ENCODE assay signal across 13 cellular contexts in the genomic region with DNA sequence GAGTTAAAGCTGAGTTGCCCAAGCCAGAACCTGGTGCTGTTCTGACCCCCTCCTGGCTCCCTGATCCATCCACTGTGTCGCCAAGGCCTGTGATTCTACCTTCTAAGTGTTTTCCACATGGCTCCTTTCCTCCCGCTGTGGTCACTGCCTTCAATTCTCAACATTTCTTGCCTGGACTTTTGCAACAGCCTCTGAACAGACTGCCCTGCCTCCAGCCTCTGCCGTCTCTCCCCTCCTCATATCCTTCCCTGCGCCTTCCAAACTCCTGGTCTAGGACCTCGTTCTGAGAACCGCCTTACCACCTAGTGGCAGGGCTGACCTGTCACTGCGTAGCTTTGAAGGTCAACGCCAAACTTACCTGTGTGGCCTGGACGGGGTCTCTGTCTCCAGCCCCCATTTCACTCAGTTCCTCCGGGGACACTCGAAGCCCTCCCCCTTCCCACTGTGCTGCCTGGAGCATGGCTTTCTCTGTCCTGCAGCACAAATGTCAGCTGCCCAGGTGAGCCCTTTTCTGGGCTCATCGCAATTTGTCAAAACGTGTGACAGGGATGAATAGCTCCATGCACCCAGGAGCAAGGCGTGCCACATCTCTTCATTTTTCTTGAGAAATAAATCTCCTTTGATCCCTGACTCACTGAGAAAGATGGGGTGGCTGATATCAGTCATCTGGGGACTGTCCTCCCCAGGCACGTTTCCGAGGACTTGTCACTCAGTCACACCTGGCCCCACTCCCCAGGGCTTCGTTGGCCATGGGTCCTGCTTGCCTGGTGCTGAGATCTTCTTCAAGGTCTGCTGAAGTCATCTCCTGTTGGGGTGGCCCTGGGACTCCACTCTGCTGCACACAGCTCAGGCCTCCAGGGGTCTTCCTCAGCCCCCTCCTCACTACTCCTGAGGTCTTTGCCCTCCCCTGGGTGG. TPM values are rescaled to one million over a fixed set of nuclear protein-coding genes. Genes with fewer than 3 reads are reported as not detected.
DNase-seq lines count a peak whose midpoint lies in the region; ATAC-seq and FAIRE-seq lines count a peak whose summit lies in the region.
"Had no signal": no experiment of that assay in that cellular context is flagged by ENCODE, and none has a peak within 500 bp of the region (broad histone marks: within the 10 kb centered on the region; RNA-seq: fewer than 3 reads in every experiment).

No MANE protein-coding gene starts in this region.

- H3K27ac Mint-ChIP-seq in central memory CD8-positive, alpha-beta T cell (ENCODE audit: low read depth), result peak overlapping the region; percentile 82

- no peak for ATAC-seq in Right ventricle myocardium inferior
- no peak for ATAC-seq in central memory CD8-positive, alpha-beta T cell (replicated peaks; ENCODE audit: extremely low read depth, poor library complexity, severe bottlenecking)
- ATAC-seq: Panc1 had no signal

- peaks cover 37% of the 10 kb centered on the region for H3K4me1 Mint-ChIP-seq in central memory CD8-positive, alpha-beta T cell

- DNase-seq in cardiac septum (ENCODE audit: low spot score) (peak; percentile 65), Right ventricle myocardium inferior (ENCODE audit: missing footprints) (no peak), urothelium cell line (ENCODE audit: low spot score) (no peak), HTR-8/SVneo (ENCODE audit: insufficient read length, low spot score) (no peak), activated gamma-delta T cell (lab: John Stamatoyannopoulos, UW) (no peak), islet precursor cell (no peak)
- no peak for DNase-seq in central memory CD8-positive, alpha-beta T cell (ENCODE audit: low spot score in 2 of 2)
- DNase-seq: effector CD8-positive, alpha-beta T cell; T1000 had no signal

- no peaks in the 10 kb centered on the region for H3K27me3 ChIP-seq in skeletal muscle tissue (ENCODE audit: control insufficient read depth in 3 of 3, insufficient read depth in 3 of 3, low read length in 3 of 3)

- H3K27ac ChIP-seq in skeletal muscle tissue (ENCODE audit: low read depth, low read length), result peak overlapping the region; percentile 60

- peaks cover 60 to 76% (median 64%) of the 10 kb centered on the region in 3 donors for H3K4me1 ChIP-seq in skeletal muscle tissue (ENCODE audit: control insufficient read depth in 3 of 3, insufficient read depth in 3 of 3, low read length in 3 of 3)

- H3K9me3 ChIP-seq in skeletal muscle tissue (ENCODE audit: control insufficient read depth in 3 of 3, low read length in 3 of 3), result no peaks in the 10 kb centered on the region

- intact Hi-C loops in cardiac septum (cut with DNase I), result loop anchor here (5.0 kb wide), 1 partner anchor 112 kb away; no protein-coding TSS in a partner anchor
- intact Hi-C loops in Right ventricle myocardium inferior (cut with DNase I), result no loop called here

- peaks cover 9% of the 10 kb centered on the region for H3K27me3 Mint-ChIP-seq in central memory CD8-positive, alpha-beta T cell

- no peak overlapping the region for H3K4me3 ChIP-seq in skeletal muscle tissue (ENCODE audit: low read length in 3 of 3)

- no peaks in the 10 kb centered on the region for H3K36me3 ChIP-seq in skeletal muscle tissue (ENCODE audit: control insufficient read depth in 3 of 3, insufficient read depth in 3 of 3, low read length in 3 of 3)

- FAIRE-seq in urothelium cell line (lab: Jason Lieb, UNC), result peak; percentile 63
- FAIRE-seq in HTR-8/SVneo (lab: Jason Lieb, UNC), result no peak
- FAIRE-seq: GM18507 had no signal

- no peaks in the 10 kb centered on the region for H3K36me3 Mint-ChIP-seq in central memory CD8-positive, alpha-beta T cell (ENCODE audit: insufficient read depth)

- no peaks in the 10 kb centered on the region for H3K9me3 Mint-ChIP-seq in central memory CD8-positive, alpha-beta T cell

- H3K9ac ChIP-seq in skeletal muscle tissue (ENCODE audit: low read depth in 1 of 3, low read length in 3 of 3), result no peak overlapping the region

- peak overlapping the region; percentile 72 for H3K4me3 Mint-ChIP-seq in central memory CD8-positive, alpha-beta T cell

RNA-seq across cellular contexts. Expression of a gene that starts 46.7 kb away (rescaled TPM):
- total RNA-seq in cardiac septum (23.3 TPM), Right ventricle myocardium inferior (29.6 TPM), skeletal muscle tissue (18.3 TPM)
- total RNA-seq: LHCN-M2 had no signal
